Comparison of ENCODE assay signal across 17 cellular contexts in the genomic region with DNA sequence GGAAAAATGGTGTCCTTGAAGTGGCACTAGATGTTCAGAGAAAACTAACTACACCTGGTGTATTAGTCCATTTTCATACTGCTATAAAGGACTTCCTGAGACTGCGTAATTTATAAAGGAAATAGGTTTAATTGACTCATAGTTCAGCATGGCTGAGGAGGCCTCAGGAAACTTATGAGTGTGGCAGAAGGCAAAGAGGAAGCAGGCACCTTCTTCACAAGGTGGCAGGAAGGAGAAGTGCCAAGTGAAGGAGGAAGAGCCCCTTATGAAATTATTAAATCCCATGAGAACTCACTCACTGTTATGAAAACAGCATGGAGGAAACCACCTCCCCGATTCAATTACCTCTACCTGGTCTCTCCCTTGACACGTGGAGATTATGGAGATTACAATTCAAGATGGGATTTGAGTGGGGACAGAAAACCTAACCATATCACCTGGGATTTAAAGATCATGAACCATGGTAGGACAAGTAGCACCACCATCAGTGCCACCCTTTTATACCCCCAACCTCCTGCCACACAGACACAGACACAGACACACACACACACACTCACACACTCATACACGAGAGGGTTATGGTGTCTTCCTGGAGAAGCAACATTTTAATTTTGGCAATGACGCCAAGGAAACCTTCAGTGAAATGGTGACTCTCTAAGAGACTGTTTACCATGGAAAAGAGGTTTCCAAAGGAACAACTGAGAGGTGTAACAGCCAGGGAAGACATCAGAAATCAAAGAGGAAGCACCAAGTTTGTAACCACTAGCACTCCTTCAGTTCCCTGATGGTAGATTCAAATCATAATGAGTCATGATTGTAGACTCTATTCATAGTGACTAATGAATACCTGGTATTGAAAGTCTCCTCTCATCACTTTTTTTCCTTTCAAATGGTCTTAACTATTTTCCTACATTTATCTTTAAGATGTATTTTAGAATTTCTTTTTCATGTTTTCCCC. TPM values are rescaled to one million over a fixed set of nuclear protein-coding genes. Genes with fewer than 3 reads are reported as not detected.
DNase-seq lines count a peak whose midpoint lies in the region; ATAC-seq, FAIRE-seq and TF ChIP-seq lines count a peak whose summit lies in the region.
"Had no signal": no experiment of that assay in that cellular context is flagged by ENCODE, and none has a peak within 500 bp of the region (broad histone marks: within the 10 kb centered on the region; RNA-seq: fewer than 3 reads in every experiment).

No MANE protein-coding gene starts in this region.

- H3K27ac ChIP-seq in OCI-LY7 (ENCODE audit: low read depth, low read length, poor library complexity, severe bottlenecking), result no peak overlapping the region
- H3K27ac ChIP-seq in colonic mucosa, result no peak overlapping the region

- H2AFZ ChIP-seq in OCI-LY7 (ENCODE audit: low read length), result no peak overlapping the region; the same call in 1 of the 2 replicates

- H4K20me1 ChIP-seq in OCI-LY7 (ENCODE audit: insufficient read depth, low read length), result no peaks in the 10 kb centered on the region

- H3K27me3 ChIP-seq in colonic mucosa, result no peaks in the 10 kb centered on the region

- H3K9me3 Mint-ChIP-seq in activated T-cell treated with anti-CD3 and anti-CD28 coated beads, Interleukin-2, amount 50 U/mL, for 72 hours, result peaks cover 13 to 18% of the 10 kb centered on the region in 2 donors
- H3K9me3 Mint-ChIP-seq in natural killer cell, result peaks cover 0 to 3% of the 10 kb centered on the region in 2 donors

- peaks cover 39% of the 10 kb centered on the region for H3K27me3 Mint-ChIP-seq in activated T-cell treated with anti-CD3 and anti-CD28 coated beads, Interleukin-2, amount 50 U/mL, for 72 hours (ENCODE audit: low read depth)
- H3K27me3 Mint-ChIP-seq in natural killer cell (ENCODE audit: low read depth in 2 of 2), result peaks cover 10 to 11% of the 10 kb centered on the region in 2 donors

- intact Hi-C loops in OCI-LY7 (cut with micrococcal nuclease; ENCODE audit: unreplicated experiment) (no loop called here), colonic mucosa (cut with DNase I) (no loop called here), natural killer cell (cut with micrococcal nuclease) (no loop called here)

- H3K4me1 ChIP-seq in OCI-LY7 (ENCODE audit: insufficient read depth, low read length, poor library complexity, severe bottlenecking), result no peaks in the 10 kb centered on the region
- no peaks in the 10 kb centered on the region for H3K4me1 ChIP-seq in colonic mucosa

- H3K27ac Mint-ChIP-seq in activated T-cell treated with anti-CD3 and anti-CD28 coated beads, Interleukin-2, amount 50 U/mL, for 72 hours, result no peak overlapping the region
- no peak overlapping the region for H3K27ac Mint-ChIP-seq in natural killer cell
- H3K27ac Mint-ChIP-seq: H9 had no signal

- no peaks in the 10 kb centered on the region for H3K79me2 ChIP-seq in OCI-LY7 (ENCODE audit: insufficient read depth, low read depth, low read length)

- H3K4me2 ChIP-seq in OCI-LY7 (ENCODE audit: low read length), result no peak overlapping the region

- no peak overlapping the region for H3K9ac ChIP-seq in colonic mucosa (ENCODE audit: low read depth in 2 of 2, low read length in 2 of 2)

- peak; percentile 58 to 75 for ATAC-seq in activated T-cell treated with anti-CD3 and anti-CD28 coated beads, Interleukin-2, amount 50 U/mL, for 72 hours (replicated peaks in 1 of 2)
- no peak for ATAC-seq in natural killer cell

- DNase-seq in activated T-cell treated with anti-CD3 and anti-CD28 coated beads, Interleukin-2, amount 50 U/mL, for 72 hours, result no peak
- no peak for DNase-seq in activated T-cell treated with anti-CD3 and anti-CD28 coated beads, Interleukin-2, amount 50 U/mL, for 48 hours
- DNase-seq in OCI-LY7 (ENCODE audit: low spot score) (peak; percentile 8), choroid plexus epithelial cell (ENCODE audit: low read depth) (peak; percentile 37), urothelium cell line (ENCODE audit: low spot score) (peak; percentile 15), colonic mucosa (no peak), natural killer cell (no peak), NCI-H1417 (lab: John Stamatoyannopoulos, UW) (no peak)
- DNase-seq: activated CD8-positive, alpha-beta memory T cell treated with anti-CD3 and anti-CD28 coated beads, Interleukin-2, amount 50 U/mL, for 48 hours; aorta; H9; midbrain; NCI-H1105; NCI-H524 treated with DMSO at 0.1 percent for 48 hours; Right ventricle myocardium superior; stimulated activated CD8-positive, alpha-beta memory T cell treated with anti-CD3 and anti-CD28 coated beads, Interleukin-4, amount 100 ng/mL, for 48 hours had no signal

- H3K4me3 ChIP-seq in OCI-LY7 (ENCODE audit: low read depth, low read length, poor library complexity, severe bottlenecking) (no peak overlapping the region), choroid plexus epithelial cell (ENCODE audit: low read depth, low read length) (no peak overlapping the region), colonic mucosa (no peak overlapping the region)

- FAIRE-seq in urothelium cell line (lab: Jason Lieb, UNC), result no peak

- CTCF ChIA-PET in OCI-LY7 (lab: Charles Lee; ENCODE audit: unreplicated experiment), result no interaction called here

- H3K36me3 ChIP-seq in OCI-LY7 (ENCODE audit: insufficient read depth, low read length), result no peaks in the 10 kb centered on the region; the same call in 1 of the 2 replicates
- H3K36me3 ChIP-seq in colonic mucosa, result no peaks in the 10 kb centered on the region

- H3K36me3 Mint-ChIP-seq in activated T-cell treated with anti-CD3 and anti-CD28 coated beads, Interleukin-2, amount 50 U/mL, for 72 hours (ENCODE audit: insufficient read depth in 2 of 2), result peaks cover 13 to 26% of the 10 kb centered on the region in 2 donors
- peaks cover 8% of the 10 kb centered on the region for H3K36me3 Mint-ChIP-seq in natural killer cell

- no peaks in the 10 kb centered on the region for H3K9me2 ChIP-seq in OCI-LY7 (ENCODE audit: insufficient read depth, low read length)

- H3K9me3 ChIP-seq in OCI-LY7 (ENCODE audit: low read length) (peaks cover 5% of the 10 kb centered on the region; the same call in 1 of the 2 replicates), colonic mucosa (no peaks in the 10 kb centered on the region)

- POLR2A ChIA-PET in OCI-LY7 (lab: Charles Lee), result interaction anchor here (0.6 kb wide), 1 partner anchor 343 kb away, joined by 4 read pairs; no protein-coding TSS in a partner anchor

- no peak overlapping the region for H3K4me3 Mint-ChIP-seq in activated T-cell treated with anti-CD3 and anti-CD28 coated beads, Interleukin-2, amount 50 U/mL, for 72 hours
- no peak overlapping the region for H3K4me3 Mint-ChIP-seq in natural killer cell
- H3K4me3 Mint-ChIP-seq: H9 had no signal

- BruUV-seq in OCI-LY7 (replicated peaks; lab: Mats Ljungman, UMichigan), result no TSS peak

- TF ChIP-seq CTCF in OCI-LY7 (conservative IDR thresholded peaks at IDR 0.05; ENCODE audit: low read length) (no peak), choroid plexus epithelial cell (conservative IDR thresholded peaks at IDR 0.05; ENCODE audit: low read depth, low read length) (no peak), colonic mucosa (IDR thresholded peaks at IDR 0.05) (no peak), natural killer cell (IDR thresholded peaks at IDR 0.05) (no peak)

- H3K4me1 Mint-ChIP-seq in activated T-cell treated with anti-CD3 and anti-CD28 coated beads, Interleukin-2, amount 50 U/mL, for 72 hours (ENCODE audit: low read depth), result peaks cover 16% of the 10 kb centered on the region
- no peaks in the 10 kb centered on the region for H3K4me1 Mint-ChIP-seq in natural killer cell
- H3K4me1 Mint-ChIP-seq: H9 had no signal

RNA-seq across cellular contexts. Expression of gene WNT16, which starts 41.8 kb away (rescaled TPM):
- not detected for total RNA-seq in activated T-cell treated with anti-CD3 and anti-CD28 coated beads, Interleukin-2, amount 50 U/mL, for 72 hours
- total RNA-seq in OCI-LY7 (2014; rRNA removed; shearing (Covaris generic)), result not detected in 2 replicates
- total RNA-seq in OCI-LY7 (2022), result not detected in 2 replicates
- under 1 TPM in 1 of 2 donors, not detected in 1; 0.11 TPM for total RNA-seq in colonic mucosa
- total RNA-seq in natural killer cell, result not detected
- total RNA-seq: aorta, H9, posterior vena cava, Right ventricle myocardium superior had no signal

Comparison
In these comparisons a context has a peak if more than half of its experiments do, and no peak if none do; other contexts are left out.
1. ATAC-seq: peak in activated T-cell treated with anti-CD3 and anti-CD28 coated beads, Interleukin-2, amount 50 U/mL, for 72 hours (2 of 2); none in natural killer cell (0 of 3).
2. DNase-seq: peak in OCI-LY7 (single experiment), choroid plexus epithelial cell (single experiment) and urothelium cell line (single experiment); none in activated T-cell treated with anti-CD3 and anti-CD28 coated beads, Interleukin-2, amount 50 U/mL, for 72 hours (0 of 2), activated T-cell treated with anti-CD3 and anti-CD28 coated beads, Interleukin-2, amount 50 U/mL, for 48 hours (0 of 2), colonic mucosa (single experiment), natural killer cell (single experiment) and NCI-H1417 (0 of 3).